ENCODE assay signal across 23 cellular contexts in the genomic region with DNA sequence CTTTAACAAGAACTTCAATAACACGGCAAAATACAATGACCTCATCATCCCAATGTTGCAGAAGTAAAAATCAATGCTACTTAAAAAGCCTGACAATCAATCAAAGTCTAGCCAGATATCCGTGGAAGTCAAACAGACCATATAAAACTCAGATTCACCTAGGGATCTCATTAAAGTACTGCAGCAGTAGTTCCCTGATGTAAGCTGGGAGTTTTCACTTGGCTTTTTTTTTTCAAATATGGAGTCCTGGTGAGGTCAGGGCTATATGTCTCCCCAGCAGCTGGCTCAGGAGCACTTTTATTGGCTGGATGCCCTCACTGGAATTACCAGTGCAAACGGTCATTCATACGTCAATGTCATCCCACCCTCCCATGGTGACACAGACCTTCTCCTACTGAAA.
A peak's percentile ranks its signal among the peaks of the same experiment; 100 is the strongest.
DNase-seq lines count a peak whose midpoint lies in the region; ATAC-seq, FAIRE-seq and TF ChIP-seq lines count a peak whose summit lies in the region.
"Had no signal": no experiment of that assay in that cellular context is flagged by ENCODE, and none has a peak within 500 bp of the region (broad histone marks: within the 10 kb centered on the region; RNA-seq: fewer than 3 reads in every experiment).

No MANE protein-coding gene starts in this region.

- POLR2A ChIA-PET in SK-N-SH (lab: Yijun Ruan, JAX) (interaction anchor here (1.2 kb wide), 1 partner anchor 150 kb away, joined by 5 read pairs; no protein-coding TSS in a partner anchor), endothelial cell of umbilical vein (lab: Charles Lee) (no interaction called here)

- FAIRE-seq in endothelial cell of umbilical vein (lab: Jason Lieb, UNC), result no peak
- FAIRE-seq: GM12891 had no signal

- H3K4me3 ChIP-seq in SK-N-SH (ENCODE audit: low read depth in 2 of 2, low read length in 1 of 2) (no peak overlapping the region), endothelial cell of umbilical vein (replicated peaks in 1 of 3; ENCODE audit: insufficient read depth in 1 of 3, low read depth in 1 of 3, low read length in 3 of 3) (no peak overlapping the region)
- H3K4me3 ChIP-seq: A549, SJSA1 had no signal

- CTCF ChIA-PET in SK-N-SH (lab: Yijun Ruan, JAX) (interaction anchor here (0.7 to 1.1 kb wide), 2 partner anchors 11 to 586 kb away, joined by 3 to 4 read pairs; no protein-coding TSS in a partner anchor), endothelial cell of umbilical vein (lab: Charles Lee) (interaction anchor here (0.6 kb wide), 1 partner anchor 22 kb away, joined by 3 read pairs; no protein-coding TSS in a partner anchor)

- ATAC-seq in SK-N-SH treated with all-trans-retinoic acid at 6 μM for 48 hours, result peak; percentile 37; the same call in 2 of the 3 replicates
- ATAC-seq: A549 had no signal

- H2AFZ ChIP-seq in SK-N-SH (ENCODE audit: low read depth), result no peak overlapping the region
- H2AFZ ChIP-seq in endothelial cell of umbilical vein (ENCODE audit: low read depth, low read length), result no peak overlapping the region

- no peaks in the 10 kb centered on the region for H3K9me1 ChIP-seq in endothelial cell of umbilical vein (replicated peaks; ENCODE audit: control insufficient read depth, extremely low read depth, insufficient read depth, low read length)

- H3F3A ChIP-seq in SK-N-SH (replicated peaks; ENCODE audit: insufficient read depth), result no peaks in the 10 kb centered on the region

- no peak for DNase-seq in SK-N-SH
- DNase-seq in NCI-H82 (lab: John Stamatoyannopoulos, UW), result peak; percentile 80
- no peak for DNase-seq in endothelial cell of umbilical vein (ENCODE audit: low read depth, low spot score)
- no peak for DNase-seq in type B pancreatic cell (ENCODE audit: extremely low spot score, unreplicated experiment)
- DNase-seq in stimulated activated CD4-positive, alpha-beta T cell treated with anti-CD3 and anti-CD28 coated beads, Interleukin-4, amount 100 ng/mL, for 24 hours, result no peak
- DNase-seq in NCI-H748 treated with DMSO at 0.1 percent for 48 hours (lab: John Stamatoyannopoulos, UW), result no peak
- no peak for DNase-seq in activated gamma-delta T cell (lab: John Stamatoyannopoulos, UW)
- DNase-seq: DND-41; H7; KBM-7; NCI-H1092; NCI-H146; NCI-H2029 treated with DMSO at 0.1 percent for 48 hours; NCI-H226; NCI-H524 treated with DMSO at 0.1 percent for 48 hours; NK-92 treated with Interleukin-12 subunit alpha and Interleukin-12 subunit beta, amount 100 ng/mL, for 24 hours; SW 1271 had no signal

- 56% methylated on average over 4 of the region's 4 CpGs for WGBS in SK-N-SH (ENCODE audit: low lambda C conversion rate)

- H3K36me3 ChIP-seq in SK-N-SH (replicated peaks in 1 of 2; ENCODE audit: control insufficient read depth in 1 of 2, insufficient read depth in 2 of 2, low read length in 1 of 2) (no peaks in the 10 kb centered on the region), endothelial cell of umbilical vein (ENCODE audit: control insufficient read depth in 2 of 2, extremely low read depth in 1 of 2, insufficient read depth in 2 of 2, low read length in 2 of 2) (no peaks in the 10 kb centered on the region)
- H3K36me3 ChIP-seq: SJSA1 had no signal

- no peak overlapping the region for H3K9ac ChIP-seq in SK-N-SH
- H3K9ac ChIP-seq in endothelial cell of umbilical vein (replicated peaks; ENCODE audit: extremely low read depth, insufficient read depth, low read length), result no peak overlapping the region

- dilution Hi-C loops in endothelial cell of umbilical vein (cut with MboI; ENCODE audit: extremely low pct_ligation_motif_present, low sequenced_read_pairs), result no loop called here

- TF ChIP-seq POLR2A in endothelial cell of umbilical vein (IDR thresholded peaks at IDR 0.05; ENCODE audit: low read depth, low read length), result no peak

- no peaks in the 10 kb centered on the region for H3K9me3 Mint-ChIP-seq in type B pancreatic cell

- no peaks in the 10 kb centered on the region for H3K27me3 Mint-ChIP-seq in type B pancreatic cell
- H3K27me3 Mint-ChIP-seq: B cell had no signal

- no peak overlapping the region for H3K4me2 ChIP-seq in SK-N-SH
- H3K4me2 ChIP-seq in endothelial cell of umbilical vein (ENCODE audit: insufficient read depth, low read length), result no peak overlapping the region
- H3K4me2 ChIP-seq: A549 had no signal

- peaks cover 11% of the 10 kb centered on the region for H3K4me1 Mint-ChIP-seq in type B pancreatic cell (ENCODE audit: unreplicated experiment)
- H3K4me1 Mint-ChIP-seq: B cell had no signal

- BruUV-seq in endothelial cell of umbilical vein (replicated peaks; lab: Mats Ljungman, UMichigan), result no TSS peak

- no peak for TF ChIP-seq RAD21 in SK-N-SH (IDR thresholded peaks at IDR 0.05; ENCODE audit: low read length)

- peaks cover 0 to 10% of the 10 kb centered on the region in 2 experiments; a peak in 3 of 4 replicates for H3K4me1 ChIP-seq in SK-N-SH (ENCODE audit: control insufficient read depth in 1 of 2, insufficient read depth in 2 of 2, low read depth in 1 of 2, low read length in 1 of 2)
- H3K4me1 ChIP-seq in endothelial cell of umbilical vein (ENCODE audit: control insufficient read depth, extremely low read depth, insufficient read depth, low read length), result no peaks in the 10 kb centered on the region
- H3K4me1 ChIP-seq: A549, SJSA1 had no signal

- no peaks in the 10 kb centered on the region for H3K9me2 ChIP-seq in SK-N-SH

- H4K20me1 ChIP-seq in SK-N-SH (ENCODE audit: insufficient read depth) (no peaks in the 10 kb centered on the region), endothelial cell of umbilical vein (replicated peaks; ENCODE audit: control insufficient read depth, extremely low read depth, insufficient read depth, low read length) (no peaks in the 10 kb centered on the region)

- TF ChIP-seq CTCF in SK-N-SH (IDR thresholded peaks at IDR 0.05) (no peak), endothelial cell of umbilical vein (IDR thresholded peaks at IDR 0.05; ENCODE audit: extremely low read depth in 1 of 2, insufficient read depth in 1 of 2, low read depth in 1 of 2, low read length in 2 of 2) (no peak), type B pancreatic cell (conservative IDR thresholded peaks at IDR 0.05) (no peak)

- H3K79me2 ChIP-seq in SK-N-SH (ENCODE audit: insufficient read depth) (no peaks in the 10 kb centered on the region), endothelial cell of umbilical vein (ENCODE audit: control insufficient read depth, insufficient read depth, low read length) (no peaks in the 10 kb centered on the region)

- TF ChIP-seq EP300 in SK-N-SH (IDR thresholded peaks at IDR 0.05; ENCODE audit: borderline replicate concordance in 1 of 2, low read depth in 1 of 2, low read length in 1 of 2), result no peak

- H3K27me3 ChIP-seq in SK-N-SH (ENCODE audit: insufficient read depth) (no peaks in the 10 kb centered on the region), endothelial cell of umbilical vein (ENCODE audit: control insufficient read depth in 2 of 2, insufficient read depth in 2 of 2, low read length in 2 of 2) (no peaks in the 10 kb centered on the region)
- H3K27me3 ChIP-seq: SJSA1 had no signal

- no peak overlapping the region for H3K4me3 Mint-ChIP-seq in type B pancreatic cell
- H3K4me3 Mint-ChIP-seq: B cell had no signal

- H3K27ac Mint-ChIP-seq in type B pancreatic cell, result peak overlapping the region; percentile 31
- H3K27ac Mint-ChIP-seq: B cell had no signal

- H3K9me3 ChIP-seq in SK-N-SH (no peaks in the 10 kb centered on the region), endothelial cell of umbilical vein (replicated peaks; ENCODE audit: control insufficient read depth, insufficient read depth, low read length) (no peaks in the 10 kb centered on the region)
- H3K9me3 ChIP-seq: A549, SJSA1 had no signal

- intact Hi-C loops in endothelial cell of umbilical vein (cut with micrococcal nuclease), result no loop called here

- no peaks in the 10 kb centered on the region for H3K36me3 Mint-ChIP-seq in type B pancreatic cell

- H3K27ac ChIP-seq in SK-N-SH (ENCODE audit: low read depth in 2 of 2, low read length in 1 of 2), result peak overlapping the region in 1 of 2 experiments; percentile 89; a peak in 2 of 4 replicates
- no peak overlapping the region for H3K27ac ChIP-seq in endothelial cell of umbilical vein (ENCODE audit: insufficient read depth, low read depth, low read length)
- H3K27ac ChIP-seq: A549, HL-60, SJSA1 had no signal

TF ChIP-seq in SK-N-SH treated with all-trans-retinoic acid at 6 μM for 48 hours, 23 proteins besides CTCF, POLR2A, EP300 and RAD21 (continues in another document):
- no peak for TF ChIP-seq CSDC2 (CRISPR knock-in tag; IDR thresholded peaks at IDR 0.05)
- no peak for TF ChIP-seq GLIS3 (CRISPR knock-in tag; IDR thresholded peaks at IDR 0.05)
- TF ChIP-seq TCF4 (CRISPR knock-in tag; IDR thresholded peaks at IDR 0.05; ENCODE audit: borderline replicate concordance), result no peak
- no peak for TF ChIP-seq BACH2 (CRISPR knock-in tag; IDR thresholded peaks at IDR 0.05; ENCODE audit: borderline replicate concordance)

TF ChIP-seq in endothelial cell of umbilical vein, 7 proteins besides CTCF, POLR2A, EP300 and RAD21:
- TF ChIP-seq JUN (IDR thresholded peaks at IDR 0.05; ENCODE audit: borderline replicate concordance, insufficient read depth, insufficient read length, low read depth) (peak; percentile 26), GATA2 (IDR thresholded peaks at IDR 0.05; ENCODE audit: insufficient read depth, insufficient read length, low read depth, low read length) (no peak)
